Comparison of ENCODE assay signal across 9 cellular contexts in genomic region chr1:9651565-9652378, GRCh38. TPM values are rescaled to one million over a fixed set of nuclear protein-coding genes. Genes with fewer than 3 reads are reported as not detected.
A peak's percentile ranks its signal among the peaks of the same experiment; 100 is the strongest.
DNase-seq lines count a peak whose midpoint lies in the region; ATAC-seq and TF ChIP-seq lines count a peak whose summit lies in the region.
"Had no signal": no experiment of that assay in that cellular context is flagged by ENCODE, and none has a peak within 500 bp of the region (broad histone marks: within the 10 kb centered on the region; RNA-seq: fewer than 3 reads in every experiment).

PIK3CD (plus strand) TSS chr1:9651731; CDS start chr1:9710456, 58,725 bp downstream.

- no peak within 1 kb of the TSS for H2BK120ac ChIP-seq in mesenchymal stem cell (ENCODE audit: low read depth, low read length)

- H4K91ac ChIP-seq in mesenchymal stem cell (ENCODE audit: low read length) = no peak within 1 kb of the TSS

- H3K23ac ChIP-seq in mesenchymal stem cell (ENCODE audit: low read length in 2 of 2) = peak within 1 kb of the TSS in 1 of 2 experiments; percentile 42

- H3K36me3 ChIP-seq in mesenchymal stem cell (ENCODE audit: control insufficient read depth in 1 of 2, insufficient read depth in 2 of 2, low read depth in 1 of 2, low read length in 2 of 2) (no peaks in the 10 kb centered on the region), testis (ENCODE audit: low read depth, missing control alignments) (no peaks in the 10 kb centered on the region)

- H3K4me2 ChIP-seq in mesenchymal stem cell (ENCODE audit: low read length, poor library complexity, severe bottlenecking) = peak within 1 kb of the TSS; percentile 100

- no peak within 1 kb of the TSS for H2BK12ac ChIP-seq in mesenchymal stem cell (ENCODE audit: low read length in 2 of 2)

- no peak within 1 kb of the TSS for H4K8ac ChIP-seq in mesenchymal stem cell (ENCODE audit: low read length)

- H3K4me3 ChIP-seq in dorsolateral prefrontal cortex = peak within 1 kb of the TSS; percentile 31 to 70 (median 58)
- peak within 1 kb of the TSS; percentile 68 to 72 for H3K4me3 ChIP-seq in mesenchymal stem cell (ENCODE audit: insufficient read depth in 1 of 2, low read depth in 1 of 2, low read length in 2 of 2)
- H3K4me3 ChIP-seq in testis = peak within 1 kb of the TSS; percentile 48 to 55

- H2BK15ac ChIP-seq in mesenchymal stem cell (ENCODE audit: low read depth, poor library complexity, severe bottlenecking) = no peak within 1 kb of the TSS

- peak; percentile 59 to 65 for ATAC-seq in activated CD4-positive, CD25-positive, alpha-beta regulatory T cell treated with anti-CD3 and anti-CD28 coated beads, Interleukin-2, amount 50 U/mL, for 24 hours

- H2BK5ac ChIP-seq in mesenchymal stem cell (ENCODE audit: low read depth, low read length, poor library complexity, severe bottlenecking) = no peak within 1 kb of the TSS

- H3K18ac ChIP-seq in mesenchymal stem cell (ENCODE audit: low read depth in 1 of 2, low read length in 2 of 2) = no peak within 1 kb of the TSS

- peak within 1 kb of the TSS; percentile 41 for H3K9ac ChIP-seq in mesenchymal stem cell (ENCODE audit: low read length)

- H3K4me1 ChIP-seq in mesenchymal stem cell (ENCODE audit: control insufficient read depth, insufficient read depth, low read depth, low read length) (peaks cover 13% of the 10 kb centered on the region), testis (peaks cover 5% of the 10 kb centered on the region)

- intact Hi-C loops in dorsolateral prefrontal cortex (cut with DNase I) = no loop called here
- intact Hi-C loops in testis (cut with DNase I; ENCODE audit: low total_unique reads) = no loop called here

- no peak within 1 kb of the TSS for H2AFZ ChIP-seq in mesenchymal stem cell (ENCODE audit: low read depth, low read length)

- no peak within 1 kb of the TSS for H3K4ac ChIP-seq in mesenchymal stem cell (ENCODE audit: low read depth in 1 of 2, low read length in 2 of 2)

- DNase-seq in DMS 273 (lab: John Stamatoyannopoulos, UW; ENCODE audit: unreplicated experiment) = peak; percentile 85
- no peak for DNase-seq in DMS 273 treated with DMSO at 0.1 percent for 48 hours (lab: John Stamatoyannopoulos, UW)
- DNase-seq in M059J (ENCODE audit: low read depth) = peak; percentile 29
- DNase-seq in dorsolateral prefrontal cortex = peak in 2 of 10 donors; percentile 7 to 54
- peak; percentile 43 for DNase-seq in mesenchymal stem cell
- peak; percentile 20 for DNase-seq in testis
- DNase-seq in hepatic stellate cell (ENCODE audit: low spot score) = no peak

- H3K27me3 ChIP-seq in dorsolateral prefrontal cortex (peaks cover 0 to 33% (median 13%) of the 10 kb centered on the region in 45 donors), mesenchymal stem cell (ENCODE audit: control insufficient read depth in 1 of 2, insufficient read depth in 1 of 2, low read length in 2 of 2) (peaks cover 6 to 30% of the 10 kb centered on the region in 2 experiments), testis (no peaks in the 10 kb centered on the region)

- TF ChIP-seq CTCF in dorsolateral prefrontal cortex (IDR thresholded peaks at IDR 0.05 in 54 of 56, conservative IDR thresholded peaks at IDR 0.05 in 2 of 56; ENCODE audit: low read depth in 1 of 56, partially characterized antibody in 56 of 56) = peak in 1 of 56 donors; percentile 8
- TF ChIP-seq CTCF in testis (IDR thresholded peaks at IDR 0.05) = no peak

- H3K14ac ChIP-seq in mesenchymal stem cell (ENCODE audit: low read length in 2 of 2) = no peak within 1 kb of the TSS

- H3K79me1 ChIP-seq in mesenchymal stem cell (replicated peaks; ENCODE audit: low read length, poor library complexity, severe bottlenecking) = peaks cover 6% of the 10 kb centered on the region

- H3K27ac ChIP-seq in dorsolateral prefrontal cortex (peak within 1 kb of the TSS in 46 of 59 donors; percentile 4 to 78 (median 56)), mesenchymal stem cell (ENCODE audit: low read length, poor library complexity, severe bottlenecking) (no peak within 1 kb of the TSS), testis (peak within 1 kb of the TSS in 1 of 2 donors; percentile 50)
- H3K27ac ChIP-seq: 22Rv1 had no signal

- no peak for TF ChIP-seq POLR2A in testis (IDR thresholded peaks at IDR 0.05)

- no peak within 1 kb of the TSS for H2AK5ac ChIP-seq in mesenchymal stem cell (ENCODE audit: low read length, severe bottlenecking)

- 2% methylated on average over 55 of the region's 94 CpGs for WGBS in mesenchymal stem cell
- WGBS in testis, 2 donors = 0 to 1% methylated on average over 7 to 18 of the region's 94 CpGs

- no peaks in the 10 kb centered on the region for H3K9me3 ChIP-seq in mesenchymal stem cell (ENCODE audit: control insufficient read depth, low read length)
- H3K9me3 ChIP-seq in testis = no peaks in the 10 kb centered on the region

RNA-seq across cellular contexts. Expression of gene PIK3CD, which starts in this region (rescaled TPM):
- total RNA-seq in M059J (2014; rRNA removed; shearing (Covaris generic)) = 5.4 and 8.5 TPM in 2 replicates
- 10 to 100 TPM in 117 of 120 experiments, 1 to 10 TPM in 3; 8.0 to 31.5 (median 16.2) TPM for total RNA-seq in dorsolateral prefrontal cortex
- polyA plus RNA-seq in mesenchymal stem cell (2013, experiment 1 of 2) = 3.0 TPM
- polyA plus RNA-seq in mesenchymal stem cell (2013, experiment 2 of 2) = 2.7 TPM
- 10 to 100 TPM; 12.4 to 17.2 TPM for total RNA-seq in testis
- 11.7 TPM for polyA plus RNA-seq in testis (ENCODE audit: insufficient read depth, low read depth, low replicate concordance)

Comparison
In these comparisons a context has a peak if more than half of its experiments do, and no peak if none do; other contexts are left out.
1. DNase-seq: peak in DMS 273 (single experiment), M059J (single experiment), mesenchymal stem cell (single experiment) and testis (single experiment); none in DMS 273 treated with DMSO at 0.1 percent for 48 hours (single experiment) and hepatic stellate cell (single experiment).
2. Peak in every context shown above with its lines, with median percentiles within 50 percentile points of each other: H3K4me3 ChIP-seq.